ENCODE assay signal across 8 cellular contexts in genomic region chr20:10434832-10435812, GRCh38. TPM values are rescaled to one million over a fixed set of nuclear protein-coding genes. Genes with fewer than 3 reads are reported as not detected.
A peak's percentile ranks its signal among the peaks of the same experiment; 100 is the strongest.
DNase-seq lines count a peak whose midpoint lies in the region; ATAC-seq, FAIRE-seq and TF ChIP-seq lines count a peak whose summit lies in the region.

TSS of gene SLX4IP (plus strand) at chr20:10435305. CDS start at chr20:10458205, 22,900 bp downstream.

- no peaks in the 10 kb centered on the region for H3K9me3 ChIP-seq in adipocyte (ENCODE audit: control insufficient read depth, low read length)
- no peaks in the 10 kb centered on the region for H3K9me3 ChIP-seq in cardiac muscle cell (ENCODE audit: low read depth)
- H3K9me3 ChIP-seq in parathyroid adenoma (ENCODE audit: control insufficient read depth, low read length): no peaks in the 10 kb centered on the region
- no peaks in the 10 kb centered on the region for H3K9me3 ChIP-seq in tibial nerve

- TF ChIP-seq POLR2A in GM12891 (IDR thresholded peaks at IDR 0.05; ENCODE audit: low read depth, low read length) (peak; percentile 75; the same call in 1 of the 2 replicates), tibial nerve (IDR thresholded peaks at IDR 0.05) (no peak)

- peak within 1 kb of the TSS; percentile 98 for H3K4me3 ChIP-seq in adipocyte (ENCODE audit: low read length)
- H3K4me3 ChIP-seq in cardiac muscle cell: peak within 1 kb of the TSS; percentile 81
- H3K4me3 ChIP-seq in parathyroid adenoma (ENCODE audit: low read depth, low read length): peak within 1 kb of the TSS; percentile 89
- H3K4me3 ChIP-seq in tibial nerve: peak within 1 kb of the TSS; percentile 74 to 96 (median 88)

- no peak for TF ChIP-seq CTCF in cardiac muscle cell (IDR thresholded peaks at IDR 0.05; ENCODE audit: low read depth, low read length)
- TF ChIP-seq CTCF in parathyroid adenoma (IDR thresholded peaks at IDR 0.05): no peak
- TF ChIP-seq CTCF in tibial nerve (IDR thresholded peaks at IDR 0.05): no peak

- H3K4me2 ChIP-seq in parathyroid adenoma (ENCODE audit: low read length): peak within 1 kb of the TSS; percentile 91

- 3 to 4% methylated on average over 32 of the region's 32 CpGs for WGBS in tibial nerve, 2 donors

- H3K27me3 ChIP-seq in adipocyte (replicated peaks; ENCODE audit: control insufficient read depth, insufficient read depth, low read length) (no peaks in the 10 kb centered on the region), cardiac muscle cell (no peaks in the 10 kb centered on the region), parathyroid adenoma (ENCODE audit: control insufficient read depth, insufficient read depth, low read length) (no peaks in the 10 kb centered on the region), tibial nerve (no peaks in the 10 kb centered on the region)

- peak within 1 kb of the TSS; percentile 87 for H3K27ac ChIP-seq in cardiac muscle cell
- H3K27ac ChIP-seq in parathyroid adenoma: peak within 1 kb of the TSS; percentile 95
- H3K27ac ChIP-seq in tibial nerve: peak within 1 kb of the TSS; percentile 67 to 93 (median 89)

- peaks cover 22% of the 10 kb centered on the region for H3K79me2 ChIP-seq in parathyroid adenoma

- ATAC-seq in HG02798 (IDR thresholded peaks at IDR 0.05; ENCODE audit: poor library complexity, unreplicated experiment): peak; percentile 66

- DNase-seq in GM12891 (ENCODE audit: insufficient read length, low spot score) (peak; percentile 43), NCI-H1417 treated with DMSO at 0.1 percent for 48 hours (lab: John Stamatoyannopoulos, UW) (peak; percentile 97), SW 1271 (lab: John Stamatoyannopoulos, UW) (peak; percentile 86 to 97), adipocyte (ENCODE audit: low read depth) (peak; percentile 95), cardiac muscle cell (ENCODE audit: low read depth in 1 of 2, low spot score in 1 of 2) (peak; percentile 96 to 97), tibial nerve (ENCODE audit: low spot score in 2 of 2) (peak; percentile 75 to 93)

- FAIRE-seq in GM12891 (lab: Jason Lieb, UNC): peak; percentile 78

- peaks cover 21% of the 10 kb centered on the region for H3K4me1 ChIP-seq in adipocyte (ENCODE audit: control insufficient read depth, insufficient read depth, low read length)
- peaks cover 4% of the 10 kb centered on the region for H3K4me1 ChIP-seq in cardiac muscle cell (ENCODE audit: low read depth)
- peaks cover 5% of the 10 kb centered on the region for H3K4me1 ChIP-seq in parathyroid adenoma
- H3K4me1 ChIP-seq in tibial nerve: peaks cover 0 to 46% (median 14%) of the 10 kb centered on the region in 4 donors

- H3K9ac ChIP-seq in adipocyte (ENCODE audit: low read length) (peak within 1 kb of the TSS; percentile 99), parathyroid adenoma (peak within 1 kb of the TSS; percentile 22)

- TF ChIP-seq EP300 in tibial nerve (IDR thresholded peaks at IDR 0.05): peak in 1 of 2 donors; percentile 21

- no peaks in the 10 kb centered on the region for H3K36me3 ChIP-seq in adipocyte (ENCODE audit: control insufficient read depth, insufficient read depth, low read length, severe bottlenecking)
- no peaks in the 10 kb centered on the region for H3K36me3 ChIP-seq in cardiac muscle cell
- no peaks in the 10 kb centered on the region for H3K36me3 ChIP-seq in parathyroid adenoma (ENCODE audit: control insufficient read depth, insufficient read depth, low read length)
- no peaks in the 10 kb centered on the region for H3K36me3 ChIP-seq in tibial nerve

- H2AFZ ChIP-seq in parathyroid adenoma: peak within 1 kb of the TSS; percentile 93

TF ChIP-seq in GM12891, 5 proteins besides CTCF, POLR2A, EP300 and RAD21:
- TF ChIP-seq POLR2AphosphoS5 (IDR thresholded peaks at IDR 0.05; ENCODE audit: low read depth, low read length) (peak; percentile 59; the same call in 1 of the 2 replicates), POU2F2 (IDR thresholded peaks at IDR 0.05; ENCODE audit: low read depth, low read length) (no peak), PAX5 (IDR thresholded peaks at IDR 0.05; ENCODE audit: insufficient read depth, low read length, severe bottlenecking) (no peak), TAF1 (IDR thresholded peaks at IDR 0.05; ENCODE audit: low read depth, low read length) (peak; percentile 65; the same call in 1 of the 2 replicates), SPI1 (IDR thresholded peaks at IDR 0.05; ENCODE audit: low read depth, low read length) (no peak)

RNA-seq across cellular contexts. Expression of gene SLX4IP, which starts in this region (rescaled TPM):
- 1.8 TPM for polyA plus RNA-seq in GM12891 (2012; ENCODE audit: low read depth, missing spikeins)
- total RNA-seq in cardiac muscle cell (3.3 and 4.1 TPM in 2 replicates), tibial nerve (1 to 10 TPM; 3.3 to 5.7 (median 3.5) TPM)
- 2.5 and 2.7 TPM in 2 replicates for polyA plus RNA-seq in cardiac muscle cell

Comparison
In these comparisons a context has a peak if more than half of its experiments do, and no peak if none do; other contexts are left out.
1. Peak in every context shown above with its lines: DNase-seq, ATAC-seq, H3K4me3 ChIP-seq and H3K27ac ChIP-seq.
2. DNase-seq: peak in every context shown above with its lines; median percentile 97 in NCI-H1417 treated with DMSO at 0.1 percent for 48 hours; 96 in cardiac muscle cell; 95 in adipocyte; 92 in SW 1271; 84 in tibial nerve; 43 in GM12891.